ENCODE assay signal across 24 cellular contexts in genomic region chr2:127945281-127945680, GRCh38.
"Had no signal": no experiment of that assay in that cellular context is flagged by ENCODE, and none has a peak within 500 bp of the region (broad histone marks: within the 10 kb centered on the region; RNA-seq: fewer than 3 reads in every experiment).

No MANE protein-coding gene starts in this region.

- DNase-seq: natural killer cell; occipital lobe; ovary; posterior cingulate gyrus; psoas muscle; right cardiac atrium; right lobe of liver; sigmoid colon; small intestine; stimulated activated CD4-positive, alpha-beta T cell treated with anti-CD3 and anti-CD28 coated beads, Interleukin-15, amount 100 ng/mL, for 24 hours; stimulated activated CD4-positive, alpha-beta T cell treated with anti-CD3 and anti-CD28 coated beads, Interleukin-2, amount 100 ng/mL, for 24 hours; stimulated activated CD4-positive, alpha-beta T cell treated with anti-CD3 and anti-CD28 coated beads, Interleukin-2, amount 100 ng/mL, for 48 hours; stimulated activated CD4-positive, alpha-beta T cell treated with anti-CD3 and anti-CD28 coated beads, Interleukin-4, amount 100 ng/mL, for 24 hours; stimulated activated naive B cell treated with anti-CD40 and anti-IgM and Interleukin-4, amounts not matched to agents 10 μg/mL and 1 μg/mL and 100 μg/mL, for 72 hours; stimulated activated naive CD4-positive, alpha-beta T cell treated with Interleukin-2 at 50 U/mL for 16 hours; stomach; thyroid gland; trophoblast cell; upper lobe of left lung had no signal

- H3K9me3 Mint-ChIP-seq: natural killer cell; nephron; neural progenitor cell; stimulated activated effector memory CD8-positive, alpha-beta T cell treated with anti-CD3 and anti-CD28 coated beads, Interleukin-12 subunit alpha, Interleukin-12 subunit beta, amount 100 ng/mL, for 72 hours; stimulated activated naive B cell treated with anti-CD40 and anti-IgM and Interleukin-4, amounts not matched to agents 10 μg/mL and 1 μg/mL and 100 μg/mL, for 72 hours; stimulated activated naive CD8-positive, alpha-beta T cell treated with anti-CD3 and anti-CD28 coated beads, Interleukin-15, Interleukin-2, amounts not matched to agents 100 ng/mL and 50 ng/mL, for 24 hours had no signal

- H3K4me3 Mint-ChIP-seq: natural killer cell; nephron; neural progenitor cell; stimulated activated effector memory CD8-positive, alpha-beta T cell treated with anti-CD3 and anti-CD28 coated beads, Interleukin-12 subunit alpha, Interleukin-12 subunit beta, amount 100 ng/mL, for 72 hours; stimulated activated naive B cell treated with anti-CD40 and anti-IgM and Interleukin-4, amounts not matched to agents 10 μg/mL and 1 μg/mL and 100 μg/mL, for 72 hours; stimulated activated naive CD8-positive, alpha-beta T cell treated with anti-CD3 and anti-CD28 coated beads, Interleukin-15, Interleukin-2, amounts not matched to agents 100 ng/mL and 50 ng/mL, for 24 hours had no signal

- ATAC-seq: natural killer cell; psoas muscle; right cardiac atrium; right lobe of liver; stimulated activated effector memory CD8-positive, alpha-beta T cell treated with anti-CD3 and anti-CD28 coated beads, Interleukin-12 subunit alpha, Interleukin-12 subunit beta, amount 100 ng/mL, for 72 hours; stimulated activated naive B cell treated with anti-CD40 and anti-IgM and Interleukin-4, amounts not matched to agents 10 μg/mL and 1 μg/mL and 100 μg/mL, for 72 hours had no signal

- H3K4me1 Mint-ChIP-seq: natural killer cell; nephron; neural progenitor cell; stimulated activated effector memory CD8-positive, alpha-beta T cell treated with anti-CD3 and anti-CD28 coated beads, Interleukin-12 subunit alpha, Interleukin-12 subunit beta, amount 100 ng/mL, for 72 hours had no signal

- H3K27me3 Mint-ChIP-seq: progenitor cell of endocrine pancreas; stimulated activated naive B cell treated with anti-CD40 and anti-IgM and Interleukin-4, amounts not matched to agents 10 μg/mL and 1 μg/mL and 100 μg/mL, for 72 hours; stimulated activated naive CD8-positive, alpha-beta T cell treated with anti-CD3 and anti-CD28 coated beads, Interleukin-15, Interleukin-2, amounts not matched to agents 100 ng/mL and 50 ng/mL, for 24 hours had no signal

- H3K27ac Mint-ChIP-seq: nephron; neural progenitor cell; progenitor cell of endocrine pancreas; stimulated activated effector memory CD8-positive, alpha-beta T cell treated with anti-CD3 and anti-CD28 coated beads, Interleukin-12 subunit alpha, Interleukin-12 subunit beta, amount 100 ng/mL, for 72 hours; stimulated activated naive CD8-positive, alpha-beta T cell treated with anti-CD3 and anti-CD28 coated beads, Interleukin-15, Interleukin-2, amounts not matched to agents 100 ng/mL and 50 ng/mL, for 24 hours had no signal
